ENCODE assay signal across 17 cellular contexts in genomic region chr1:203600782-203601513, GRCh38. TPM values are rescaled to one million over a fixed set of nuclear protein-coding genes. Genes with fewer than 3 reads are reported as not detected.
DNase-seq lines count a peak whose midpoint lies in the region; ATAC-seq and TF ChIP-seq lines count a peak whose summit lies in the region.
"Had no signal": no experiment of that assay in that cellular context is flagged by ENCODE, and none has a peak within 500 bp of the region (broad histone marks: within the 10 kb centered on the region; RNA-seq: fewer than 3 reads in every experiment).

No MANE protein-coding gene starts in this region.

- no peaks in the 10 kb centered on the region for H3F3A ChIP-seq in GM23338 (replicated peaks; ENCODE audit: low read depth)

- intact Hi-C loops in activated T-helper 1 cell treated with anti-CD3 and anti-CD28 coated beads, Interleukin-12 subunit alpha, Interleukin-12 subunit beta, Interleukin-2, Interleukin-4 antibody, amounts not matched to agents 30 ng/mL and 10 ng/mL and 1 ng/mL, durations not matched to agents 14 hours and 24 hours and 36 hours (cut with micrococcal nuclease), result no loop called here

- peaks cover 51% of the 10 kb centered on the region for H3K79me1 ChIP-seq in trophoblast cell (ENCODE audit: low read length)

- H2BK120ac ChIP-seq in trophoblast cell (ENCODE audit: insufficient read depth, low read length, poor library complexity), result peak overlapping the region; percentile 99

- peak overlapping the region; percentile 82 for H3K4ac ChIP-seq in trophoblast cell (ENCODE audit: low read depth, low read length)

- H3K4me2 ChIP-seq in GM23338 (0 out of 2 replicates have a peak overlapping the region, but pooled peaks have one; percentile 10), trophoblast cell (ENCODE audit: low read length) (peak overlapping the region; percentile 30)
- H3K4me2 ChIP-seq: KMS-11 had no signal

- no peaks in the 10 kb centered on the region for H3K27me3 ChIP-seq in GM23338 (ENCODE audit: insufficient read depth)
- H3K27me3 ChIP-seq in endodermal cell (ENCODE audit: control insufficient read depth, insufficient read depth, low read length, poor library complexity, severe bottlenecking), result no peaks in the 10 kb centered on the region
- H3K27me3 ChIP-seq in trophoblast cell (ENCODE audit: insufficient read depth, low read length), result no peaks in the 10 kb centered on the region

- peak overlapping the region; percentile 91 for H3K14ac ChIP-seq in trophoblast cell (ENCODE audit: low read length)

- peak overlapping the region; percentile 56; the same call in 1 of the 2 replicates for H2AFZ ChIP-seq in GM23338
- peak overlapping the region; percentile 75 for H2AFZ ChIP-seq in trophoblast cell (ENCODE audit: insufficient read depth, low read length, poor library complexity)

- WGBS in endodermal cell (ENCODE audit: insufficient coverage in 1 of 2, insufficient read length in 1 of 2), 2 experiments, result 62 to 78% methylated on average over 4 to 9 of the region's 9 CpGs
- WGBS in trophoblast cell (ENCODE audit: extremely low coverage, insufficient coverage, insufficient read length), result no CpG with 5 or more reads among the region's 9 CpGs

- H3K36me3 ChIP-seq in GM23338 (ENCODE audit: insufficient read depth), result no peaks in the 10 kb centered on the region
- no peaks in the 10 kb centered on the region for H3K36me3 ChIP-seq in endodermal cell (ENCODE audit: control insufficient read depth, insufficient read depth, low read length)
- no peaks in the 10 kb centered on the region for H3K36me3 ChIP-seq in trophoblast cell (ENCODE audit: control insufficient read depth in 1 of 2, insufficient read depth in 2 of 2, low read length in 2 of 2)

- TF ChIP-seq CTCF in GM23338 (conservative IDR thresholded peaks at IDR 0.05; ENCODE audit: low read depth in 2 of 2) (no peak), endodermal cell (conservative IDR thresholded peaks at IDR 0.05) (no peak)

- H4K12ac ChIP-seq in trophoblast cell (ENCODE audit: low read depth, low read length), result peak overlapping the region; percentile 63

- H3K27ac Mint-ChIP-seq in GM23338 (no peak overlapping the region), endodermal cell (peak overlapping the region; percentile 33)
- no peak overlapping the region for H3K27ac Mint-ChIP-seq in activated T-helper 1 cell treated with anti-CD3 and anti-CD28 coated beads, Interleukin-12 subunit alpha, Interleukin-12 subunit beta, Interleukin-2, Interleukin-4 antibody, amounts not matched to agents 30 ng/mL and 10 ng/mL and 1 ng/mL, durations not matched to agents 14 hours and 24 hours and 36 hours
- H3K27ac Mint-ChIP-seq: activated naive CD4-positive, alpha-beta T cell treated with anti-CD3 and anti-CD28 coated beads, Interleukin-2, amount 50 U/mL, for 24 hours; stimulated activated naive CD8-positive, alpha-beta T cell treated with anti-CD3 and anti-CD28 coated beads, Interleukin-15, Interleukin-2, amounts not matched to agents 100 ng/mL and 50 ng/mL, for 24 hours had no signal

- peak overlapping the region; percentile 100 for H2BK12ac ChIP-seq in trophoblast cell (ENCODE audit: low read length)

- no peak overlapping the region for H3K23ac ChIP-seq in trophoblast cell (ENCODE audit: low read length)

- ATAC-seq in GM23338 (peak; percentile 52), GM21723 (IDR thresholded peaks at IDR 0.05; ENCODE audit: unreplicated experiment) (no peak), GM21360 (IDR thresholded peaks at IDR 0.05; ENCODE audit: unreplicated experiment) (no peak)

- DNase-seq in GM23338 (ENCODE audit: low spot score), result no peak
- peak; percentile 10 for DNase-seq in NCI-H524 treated with DMSO at 0.1 percent for 48 hours (lab: John Stamatoyannopoulos, UW)
- no peak for DNase-seq in endodermal cell
- DNase-seq in trophoblast cell, result no peak
- no peak for DNase-seq in activated T-helper 1 cell treated with anti-CD3 and anti-CD28 coated beads, Interleukin-12 subunit alpha, Interleukin-12 subunit beta, Interleukin-2, Interleukin-4 antibody, amounts not matched to agents 30 ng/mL and 10 ng/mL and 1 ng/mL, durations not matched to agents 14 hours and 24 hours and 36 hours (ENCODE audit: low spot score)
- DNase-seq: effector CD4-positive, alpha-beta T cell; NCI-H1436; NCI-H446; OCI-M1 had no signal

- H3K36me3 Mint-ChIP-seq in GM23338 (ENCODE audit: low read depth), result no peaks in the 10 kb centered on the region
- no peaks in the 10 kb centered on the region for H3K36me3 Mint-ChIP-seq in endodermal cell (ENCODE audit: low read depth)
- peaks cover 1% of the 10 kb centered on the region for H3K36me3 Mint-ChIP-seq in activated T-helper 1 cell treated with anti-CD3 and anti-CD28 coated beads, Interleukin-12 subunit alpha, Interleukin-12 subunit beta, Interleukin-2, Interleukin-4 antibody, amounts not matched to agents 30 ng/mL and 10 ng/mL and 1 ng/mL, durations not matched to agents 14 hours and 24 hours and 36 hours (ENCODE audit: low read depth)
- H3K36me3 Mint-ChIP-seq: activated naive CD4-positive, alpha-beta T cell treated with anti-CD3 and anti-CD28 coated beads, Interleukin-2, amount 50 U/mL, for 24 hours had no signal

- H4K8ac ChIP-seq in trophoblast cell (ENCODE audit: low read depth, low read length), result peak overlapping the region; percentile 74

- no peaks in the 10 kb centered on the region for H3K9me3 ChIP-seq in endodermal cell (ENCODE audit: control insufficient read depth, low read length)
- no peaks in the 10 kb centered on the region for H3K9me3 ChIP-seq in trophoblast cell (ENCODE audit: insufficient read depth, low read depth, low read length)

- H3K9ac ChIP-seq in endodermal cell (ENCODE audit: extremely low read depth, low read length, poor library complexity, severe bottlenecking) (peak overlapping the region; percentile 13), trophoblast cell (ENCODE audit: low read length) (no peak overlapping the region)
- H3K9ac ChIP-seq: KMS-11 had no signal

- peaks cover 9% of the 10 kb centered on the region for H3K27me3 Mint-ChIP-seq in GM23338 (ENCODE audit: insufficient read depth, low read depth, poor library complexity)
- no peaks in the 10 kb centered on the region for H3K27me3 Mint-ChIP-seq in endodermal cell (ENCODE audit: insufficient read depth)
- no peaks in the 10 kb centered on the region for H3K27me3 Mint-ChIP-seq in activated T-helper 1 cell treated with anti-CD3 and anti-CD28 coated beads, Interleukin-12 subunit alpha, Interleukin-12 subunit beta, Interleukin-2, Interleukin-4 antibody, amounts not matched to agents 30 ng/mL and 10 ng/mL and 1 ng/mL, durations not matched to agents 14 hours and 24 hours and 36 hours (ENCODE audit: insufficient read depth)
- H3K27me3 Mint-ChIP-seq: activated naive CD4-positive, alpha-beta T cell treated with anti-CD3 and anti-CD28 coated beads, Interleukin-2, amount 50 U/mL, for 24 hours; stimulated activated naive CD8-positive, alpha-beta T cell treated with anti-CD3 and anti-CD28 coated beads, Interleukin-15, Interleukin-2, amounts not matched to agents 100 ng/mL and 50 ng/mL, for 24 hours had no signal

- H3K79me2 ChIP-seq in GM23338 (replicated peaks; ENCODE audit: insufficient read depth) (no peaks in the 10 kb centered on the region), trophoblast cell (ENCODE audit: control insufficient read depth, insufficient read depth, low read length, poor library complexity) (peaks cover 5% of the 10 kb centered on the region)

- peak overlapping the region; percentile 99 for H2BK5ac ChIP-seq in trophoblast cell (ENCODE audit: low read depth, low read length, poor library complexity)

- H2AK5ac ChIP-seq in trophoblast cell (ENCODE audit: low read length), result peak overlapping the region; percentile 92

- peaks cover 27% of the 10 kb centered on the region for H3K4me1 Mint-ChIP-seq in GM23338
- peaks cover 50% of the 10 kb centered on the region for H3K4me1 Mint-ChIP-seq in endodermal cell
- H3K4me1 Mint-ChIP-seq in activated T-helper 1 cell treated with anti-CD3 and anti-CD28 coated beads, Interleukin-12 subunit alpha, Interleukin-12 subunit beta, Interleukin-2, Interleukin-4 antibody, amounts not matched to agents 30 ng/mL and 10 ng/mL and 1 ng/mL, durations not matched to agents 14 hours and 24 hours and 36 hours (ENCODE audit: low read depth), result peaks cover 37% of the 10 kb centered on the region

- peak overlapping the region; percentile 91 for H3K18ac ChIP-seq in trophoblast cell (ENCODE audit: low read length)

- H4K20me1 ChIP-seq in GM23338 (replicated peaks; ENCODE audit: insufficient read depth), result no peaks in the 10 kb centered on the region

- H3K9me2 ChIP-seq in GM23338 (ENCODE audit: insufficient read depth), result no peaks in the 10 kb centered on the region

- H3K4me1 ChIP-seq in GM23338 (ENCODE audit: insufficient read depth) (peaks cover 12% of the 10 kb centered on the region), endodermal cell (ENCODE audit: control insufficient read depth, insufficient read depth, low read length) (peaks cover 22% of the 10 kb centered on the region), trophoblast cell (ENCODE audit: control insufficient read depth in 1 of 2, insufficient read depth in 2 of 2, low read length in 2 of 2) (peaks cover 24 to 34% of the 10 kb centered on the region in 2 experiments)

- peak overlapping the region; percentile 96 for H4K91ac ChIP-seq in trophoblast cell (ENCODE audit: low read depth, low read length)

- H3K4me3 Mint-ChIP-seq in GM23338 (no peak overlapping the region), endodermal cell (no peak overlapping the region)
- no peak overlapping the region for H3K4me3 Mint-ChIP-seq in activated T-helper 1 cell treated with anti-CD3 and anti-CD28 coated beads, Interleukin-12 subunit alpha, Interleukin-12 subunit beta, Interleukin-2, Interleukin-4 antibody, amounts not matched to agents 30 ng/mL and 10 ng/mL and 1 ng/mL, durations not matched to agents 14 hours and 24 hours and 36 hours
- H3K4me3 Mint-ChIP-seq: activated naive CD4-positive, alpha-beta T cell treated with anti-CD3 and anti-CD28 coated beads, Interleukin-2, amount 50 U/mL, for 24 hours; stimulated activated naive CD8-positive, alpha-beta T cell treated with anti-CD3 and anti-CD28 coated beads, Interleukin-15, Interleukin-2, amounts not matched to agents 100 ng/mL and 50 ng/mL, for 24 hours had no signal

- H3K27ac ChIP-seq in GM23338 (ENCODE audit: low read depth) (no peak overlapping the region), endodermal cell (ENCODE audit: low read depth, low read length) (peak overlapping the region; percentile 53), trophoblast cell (ENCODE audit: low read depth, low read length) (peak overlapping the region; percentile 84)
- H3K27ac ChIP-seq: C4-2B, KMS-11, skin epidermis, VCaP had no signal

- no peak overlapping the region for H3K4me3 ChIP-seq in GM23338
- H3K4me3 ChIP-seq in endodermal cell (ENCODE audit: low read length), result no peak overlapping the region
- H3K4me3 ChIP-seq in trophoblast cell (ENCODE audit: low read depth, low read length), result no peak overlapping the region
- H3K4me3 ChIP-seq: skin epidermis had no signal

- H3K9me3 Mint-ChIP-seq in GM23338, result no peaks in the 10 kb centered on the region
- H3K9me3 Mint-ChIP-seq in endodermal cell, result no peaks in the 10 kb centered on the region
- peaks cover 8% of the 10 kb centered on the region for H3K9me3 Mint-ChIP-seq in activated T-helper 1 cell treated with anti-CD3 and anti-CD28 coated beads, Interleukin-12 subunit alpha, Interleukin-12 subunit beta, Interleukin-2, Interleukin-4 antibody, amounts not matched to agents 30 ng/mL and 10 ng/mL and 1 ng/mL, durations not matched to agents 14 hours and 24 hours and 36 hours
- H3K9me3 Mint-ChIP-seq: activated naive CD4-positive, alpha-beta T cell treated with anti-CD3 and anti-CD28 coated beads, Interleukin-2, amount 50 U/mL, for 24 hours; stimulated activated naive CD8-positive, alpha-beta T cell treated with anti-CD3 and anti-CD28 coated beads, Interleukin-15, Interleukin-2, amounts not matched to agents 100 ng/mL and 50 ng/mL, for 24 hours had no signal

RNA-seq across cellular contexts. Expression of gene ATP2B4, which starts 25.7 kb away (rescaled TPM):
- total RNA-seq in GM23338 (2014; rRNA removed; shearing (Covaris generic)), result 14.6 and 15.8 TPM in 2 replicates
- polyA plus RNA-seq in GM23338 (2016; fragmentation: Nextera tagmentation; extraction: Ambion mirVana), result 4.3 and 5.5 TPM in 2 replicates
- total RNA-seq in endodermal cell, result 10 to 100 TPM; 34.9 to 60.0 TPM
- polyA plus RNA-seq in endodermal cell (2013, experiment 1 of 2), result 67.4 TPM
- polyA plus RNA-seq in endodermal cell (2013, experiment 2 of 2), result 64.6 TPM
- 278 and 279 TPM in 2 replicates for polyA plus RNA-seq in trophoblast cell (2013)
- total RNA-seq in activated T-helper 1 cell treated with anti-CD3 and anti-CD28 coated beads, Interleukin-12 subunit alpha, Interleukin-12 subunit beta, Interleukin-2, Interleukin-4 antibody, amounts not matched to agents 30 ng/mL and 10 ng/mL and 1 ng/mL, durations not matched to agents 14 hours and 24 hours and 36 hours, result 47.4 and 49.8 TPM in 2 replicates
